In the genomic region with DNA sequence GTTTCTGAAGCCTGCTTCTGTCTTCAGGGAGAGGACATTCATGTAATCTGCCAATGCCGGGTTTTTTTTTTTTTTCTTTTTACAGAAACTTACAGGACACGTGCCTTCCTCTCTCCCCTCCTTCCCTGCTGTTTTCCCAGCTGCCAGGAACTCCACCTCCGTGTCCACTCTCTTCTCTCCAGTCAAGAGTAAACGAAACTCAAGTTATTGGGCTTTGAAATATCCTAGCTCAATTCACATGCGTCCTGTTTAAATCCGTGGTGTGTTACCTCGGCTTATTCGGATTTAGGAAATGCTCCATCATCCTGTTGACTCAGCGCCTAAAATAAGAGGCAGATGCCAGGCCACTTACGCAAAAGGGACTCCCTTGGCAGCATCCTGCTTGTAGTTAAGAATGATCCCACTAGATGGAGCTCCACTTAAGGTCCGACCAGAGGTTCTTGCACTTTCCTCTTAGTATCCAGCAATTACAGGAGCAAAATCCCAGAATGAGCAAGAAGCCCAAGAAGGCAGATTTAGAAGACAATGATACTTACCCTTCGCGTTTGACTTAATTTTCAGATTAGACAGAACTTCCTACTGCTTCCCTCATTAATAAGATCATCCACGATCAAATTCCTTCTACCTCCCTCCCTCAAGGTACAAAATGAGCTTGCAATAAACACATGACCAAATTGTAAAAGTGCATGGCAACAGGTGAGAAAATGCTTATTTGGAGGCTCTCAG, we compare ENCODE assay signal across 8 cellular contexts.
A peak's percentile ranks its signal among the peaks of the same experiment; 100 is the strongest.
DNase-seq lines count a peak whose midpoint lies in the region; ATAC-seq and FAIRE-seq lines count a peak whose summit lies in the region.

No MANE protein-coding gene starts in this region.

- peaks cover 47% of the 10 kb centered on the region for H3K4me1 Mint-ChIP-seq in activated CD8-positive, alpha-beta memory T cell treated with anti-CD3 and anti-CD28 coated beads, Interleukin-2, amount 10 ng/mL, durations not matched to agents 7 days and 5 days

- peaks cover 15% of the 10 kb centered on the region for H3K36me3 Mint-ChIP-seq in activated CD8-positive, alpha-beta memory T cell treated with anti-CD3 and anti-CD28 coated beads, Interleukin-2, amount 10 ng/mL, durations not matched to agents 7 days and 5 days

- peak; percentile 50 for ATAC-seq in activated CD8-positive, alpha-beta memory T cell treated with anti-CD3 and anti-CD28 coated beads, Interleukin-2, amount 10 ng/mL, durations not matched to agents 7 days and 5 days

- H3K27ac ChIP-seq in HUES6 (ENCODE audit: low read depth, low read length) = no peak overlapping the region

- H3K4me3 ChIP-seq in HUES6 (ENCODE audit: low read depth, low read length) = peak overlapping the region; percentile 58

- CTCF ChIA-PET in activated CD8-positive, alpha-beta memory T cell treated with anti-CD3 and anti-CD28 coated beads, Interleukin-2, amount 10 ng/mL, durations not matched to agents 7 days and 5 days (lab: Charles Lee) = interaction anchor here (0.6 to 3.3 kb wide), 51 partner anchors 9 to 557 kb away, joined by 3 to 50 read pairs (median 4); a partner anchor contains a TSS

- peak; percentile 6 to 8 for DNase-seq in activated CD8-positive, alpha-beta memory T cell treated with anti-CD3 and anti-CD28 coated beads for 1 hour (ENCODE audit: extremely low read depth in 1 of 2, low read depth in 1 of 2)
- DNase-seq in activated CD8-positive, alpha-beta memory T cell treated with anti-CD3 and anti-CD28 coated beads, Interleukin-2, amount 50 U/mL, for 48 hours = no peak
- DNase-seq in NOMO-1 treated with DMSO at 0.1 percent for 48 hours (lab: John Stamatoyannopoulos, UW; ENCODE audit: unreplicated experiment) (peak; percentile 94), lung microvascular endothelial cell (ENCODE audit: low read depth in 2 of 2) (peak; percentile 95 to 98)
- peak; percentile 75 for DNase-seq in activated CD8-positive, alpha-beta memory T cell treated with anti-CD3 and anti-CD28 coated beads, Interleukin-2, amount 10 ng/mL, durations not matched to agents 7 days and 5 days
- peak; percentile 37 for DNase-seq in stimulated activated CD8-positive, alpha-beta memory T cell treated with anti-CD3 and anti-CD28 coated beads, Interleukin-12 subunit alpha, Interleukin-12 subunit beta, amount 100 ng/mL, for 1 hour (ENCODE audit: low read depth)

- H3K36me3 ChIP-seq in HUES6 (ENCODE audit: control insufficient read depth, insufficient read depth, low read length) = no peaks in the 10 kb centered on the region

- H3K27me3 Mint-ChIP-seq in activated CD8-positive, alpha-beta memory T cell treated with anti-CD3 and anti-CD28 coated beads, Interleukin-2, amount 10 ng/mL, durations not matched to agents 7 days and 5 days = peaks cover 2% of the 10 kb centered on the region

- peaks cover 12% of the 10 kb centered on the region; the same call in 1 of the 2 replicates for H3K9me3 ChIP-seq in HUES6 (ENCODE audit: control insufficient read depth, insufficient read depth, low read depth, low read length)

- H3K27ac Mint-ChIP-seq in activated CD8-positive, alpha-beta memory T cell treated with anti-CD3 and anti-CD28 coated beads, Interleukin-2, amount 10 ng/mL, durations not matched to agents 7 days and 5 days = peak overlapping the region; percentile 2

- H3K9ac ChIP-seq in HUES6 (ENCODE audit: low read length) = peak overlapping the region; percentile 48

- H3K27me3 ChIP-seq in HUES6 (ENCODE audit: control insufficient read depth, insufficient read depth, low read length) = no peaks in the 10 kb centered on the region

- no peak overlapping the region for H3K4me3 Mint-ChIP-seq in activated CD8-positive, alpha-beta memory T cell treated with anti-CD3 and anti-CD28 coated beads, Interleukin-2, amount 10 ng/mL, durations not matched to agents 7 days and 5 days

- peaks cover 6% of the 10 kb centered on the region for H3K9me3 Mint-ChIP-seq in activated CD8-positive, alpha-beta memory T cell treated with anti-CD3 and anti-CD28 coated beads, Interleukin-2, amount 10 ng/mL, durations not matched to agents 7 days and 5 days (ENCODE audit: low read depth)

- H3K4me1 ChIP-seq in HUES6 (ENCODE audit: control insufficient read depth, insufficient read depth, low read length) = 0 out of 2 replicates have a peak, but pooled peaks cover 4% of the 10 kb centered on the region

- FAIRE-seq in endometrium (lab: Jason Lieb, UNC) = peak; percentile 70
